ENCODE assay signal across 16 cellular contexts in genomic region chr1:44694863-44695478, GRCh38. TPM values are rescaled to one million over a fixed set of nuclear protein-coding genes. Genes with fewer than 3 reads are reported as not detected.
DNase-seq lines count a peak whose midpoint lies in the region; ATAC-seq and TF ChIP-seq lines count a peak whose summit lies in the region.
"Had no signal": no experiment of that assay in that cellular context is flagged by ENCODE, and none has a peak within 500 bp of the region (broad histone marks: within the 10 kb centered on the region; RNA-seq: fewer than 3 reads in every experiment).

No MANE protein-coding gene starts in this region.

- TF ChIP-seq CTCF in GM12865 (IDR thresholded peaks at IDR 0.05; ENCODE audit: insufficient read depth, low read depth, low read length, missing control alignments) (no peak), Peyer's patch (IDR thresholded peaks at IDR 0.05) (no peak)

- H3K9me3 ChIP-seq in Peyer's patch, result no peaks in the 10 kb centered on the region
- H3K9me3 ChIP-seq: upper lobe of left lung had no signal

- peak overlapping the region in 1 of 4 donors; percentile 50 for H3K27ac ChIP-seq in Peyer's patch
- H3K27ac ChIP-seq: upper lobe of left lung had no signal

- ATAC-seq in GM19395 (IDR thresholded peaks at IDR 0.05; ENCODE audit: unreplicated experiment), result peak; percentile 73
- peak; percentile 68 for ATAC-seq in HG02763 (IDR thresholded peaks at IDR 0.05; ENCODE audit: unreplicated experiment)

- no peak overlapping the region for H3K4me3 ChIP-seq in GM12865 (ENCODE audit: low read depth, low read length)
- H3K4me3 ChIP-seq in Peyer's patch, result no peak overlapping the region
- H3K4me3 ChIP-seq: upper lobe of left lung had no signal

- DNase-seq in GM12865 (ENCODE audit: low read depth) (peak; percentile 91), Peyer's patch (peak in 2 of 3 donors; percentile 79 to 81), COR-L47 (lab: John Stamatoyannopoulos, UW) (no peak), OCI-M2 (lab: John Stamatoyannopoulos, UW; ENCODE audit: unreplicated experiment) (no peak), Kasumi-1 (lab: John Stamatoyannopoulos, UW) (no peak), cardiac septum (ENCODE audit: low spot score) (no peak)
- DNase-seq: activated CD4-positive, alpha-beta T cell treated with anti-CD3 and anti-CD28 coated beads for 4 hours; activated naive CD4-positive, alpha-beta T cell treated with anti-CD3 and anti-CD28 coated beads for 36 hours; NCI-H1092; NCI-H774; upper lobe of left lung had no signal

- H3K27me3 ChIP-seq in Peyer's patch, result no peaks in the 10 kb centered on the region
- H3K27me3 ChIP-seq: upper lobe of left lung had no signal

- H3K4me1 ChIP-seq in Peyer's patch, result peaks cover 0 to 10% (median 5%) of the 10 kb centered on the region in 4 donors

- intact Hi-C loops in cardiac septum (cut with DNase I), result no loop called here

- H3K36me3 ChIP-seq in Peyer's patch, result no peaks in the 10 kb centered on the region
- H3K36me3 ChIP-seq: upper lobe of left lung had no signal

- no peak for TF ChIP-seq POLR2A in Peyer's patch (IDR thresholded peaks at IDR 0.05)

RNA-seq across cellular contexts. Expression of gene ARMH1, which starts 20.5 kb away (rescaled TPM):
- 1 to 10 TPM; 3.7 to 7.7 (median 4.8) TPM for total RNA-seq in Peyer's patch
- 0.70 TPM for total RNA-seq in cardiac septum

RNA-seq across cellular contexts. Expression of gene TMEM53, which starts 20.7 kb away (rescaled TPM):
- total RNA-seq in Peyer's patch (10 to 100 TPM in 3 of 4 donors, not detected in 1; 23.1 to 30.8 (median 26.5) TPM), cardiac septum (9.8 TPM)

RNA-seq across cellular contexts. Expression of gene RNU5D-1, which starts 36.0 kb away (rescaled TPM):
- total RNA-seq in Peyer's patch (not detected), cardiac septum (not detected)
- total RNA-seq: activated naive CD4-positive, alpha-beta T cell treated with anti-CD3 and anti-CD28 coated beads for 36 hours; fibroblast of lung; myocyte; SK-MEL-5; upper lobe of left lung had no signal

RNA-seq across cellular contexts. Expression of gene KIF2C, which starts 44.7 kb away (rescaled TPM):
- 1 to 10 TPM; 2.5 to 8.3 (median 3.5) TPM for total RNA-seq in Peyer's patch
- total RNA-seq in cardiac septum, result 1.3 TPM

Comparison
In these comparisons a context has a peak if more than half of its experiments do, and no peak if none do; other contexts are left out.
1. DNase-seq: peak in GM12865 (single experiment) and Peyer's patch (2 of 3); none in COR-L47 (single experiment), OCI-M2 (single experiment), Kasumi-1 (0 of 2) and cardiac septum (single experiment).